Comparison of ENCODE assay signal across 24 cellular contexts in the genomic region with DNA sequence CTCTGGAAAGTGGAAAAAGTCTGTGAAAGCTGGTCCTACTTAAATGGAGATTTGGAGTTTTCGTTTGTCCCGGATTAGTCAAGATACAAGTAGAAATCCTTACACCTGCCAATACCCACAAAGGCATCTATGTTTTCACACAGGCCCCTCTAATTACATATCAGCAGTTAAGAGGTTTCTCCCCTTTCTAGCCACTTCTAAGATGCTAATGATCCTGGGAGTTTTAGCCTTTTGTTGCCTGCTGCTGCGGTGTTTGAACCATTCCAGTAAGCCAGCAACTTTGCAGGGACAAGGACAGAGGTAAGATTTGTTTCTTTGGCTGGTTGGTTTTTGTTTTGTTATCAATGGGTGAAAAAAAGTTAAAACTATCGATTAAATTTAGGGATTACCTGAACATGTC. TPM values are rescaled to one million over a fixed set of nuclear protein-coding genes. Genes with fewer than 3 reads are reported as not detected.
"Had no signal": no experiment of that assay in that cellular context is flagged by ENCODE, and none has a peak within 500 bp of the region (broad histone marks: within the 10 kb centered on the region; RNA-seq: fewer than 3 reads in every experiment).

No MANE protein-coding gene starts in this region.

- H3K36me3 ChIP-seq: brain microvascular endothelial cell, cardiac muscle cell, SJCRH30, WERI-Rb-1 had no signal

- H3K4me3 ChIP-seq: cardiac muscle cell, SJCRH30 had no signal

- H3K9me3 ChIP-seq: SJCRH30, SK-N-SH had no signal

- H3K27me3 ChIP-seq: SJCRH30 had no signal

- DNase-seq: activated CD4-positive, alpha-beta T cell treated with anti-CD3 and anti-CD28 coated beads for 4 hours; activated CD8-positive, alpha-beta memory T cell treated with anti-CD3 and anti-CD28 coated beads, Interleukin-2, amount 50 U/mL, for 4 hours; activated CD8-positive, alpha-beta T cell treated with anti-CD3 and anti-CD28 coated beads for 36 hours; activated gamma-delta T cell treated with Interleukin-2 at 50 U/mL for 16 hours; activated naive CD4-positive, alpha-beta T cell treated with anti-CD3 and anti-CD28 coated beads, Interleukin-2, amount 10 ng/mL, durations not matched to agents 7 days and 5 days; activated naive CD8-positive, alpha-beta T cell treated with anti-CD3 and anti-CD28 coated beads for 36 hours; activated T-cell treated with anti-CD3 and anti-CD28 coated beads, Interleukin-2, amount 50 U/mL, for 72 hours; brain microvascular endothelial cell; Kasumi-1; KBM-7; NCI-H1048; NCI-H1694 treated with DMSO at 0.1 percent for 48 hours; NCI-H2029 treated with DMSO at 0.1 percent for 48 hours; NCI-H510A treated with DMSO at 0.1 percent for 48 hours; NCI-H69; OCI-M1; RPMI8226; SJCRH30; SK-N-SH; T-helper 1 cell; WERI-Rb-1 had no signal

- H3K27ac ChIP-seq: brain microvascular endothelial cell, cardiac muscle cell, SJCRH30, WERI-Rb-1 had no signal

- H3K4me1 ChIP-seq: SJCRH30 had no signal

RNA-seq across cellular contexts. Expression of a gene that starts 5.8 kb away (rescaled TPM):
- total RNA-seq: cardiac muscle cell; Right ventricle myocardium inferior; SJCRH30; T-helper 2 cell treated with Interferon-gamma antibody and Interleukin-4, amounts not matched to agents 100 ng/mL and 5 ng/mL, for 36 hours had no signal
